Comparison of ENCODE assay signal across 14 cellular contexts in genomic region chr10:36802523-36803153, GRCh38.
DNase-seq lines count a peak whose midpoint lies in the region; ATAC-seq and TF ChIP-seq lines count a peak whose summit lies in the region.
"Had no signal": no experiment of that assay in that cellular context is flagged by ENCODE, and none has a peak within 500 bp of the region (broad histone marks: within the 10 kb centered on the region; RNA-seq: fewer than 3 reads in every experiment).

No MANE protein-coding gene starts in this region.

- ATAC-seq in omental fat pad (ENCODE audit: low FRiP score), result peak; percentile 32
- no peak for ATAC-seq in activated CD8-positive, alpha-beta memory T cell treated with anti-CD3 and anti-CD28 coated beads, Interleukin-2, amount 10 ng/mL, durations not matched to agents 7 days and 5 days
- ATAC-seq: WTC11 had no signal

- H3K4me1 Mint-ChIP-seq in activated CD8-positive, alpha-beta memory T cell treated with anti-CD3 and anti-CD28 coated beads, Interleukin-2, amount 10 ng/mL, durations not matched to agents 7 days and 5 days, result no peaks in the 10 kb centered on the region
- no peaks in the 10 kb centered on the region for H3K4me1 Mint-ChIP-seq in activated CD4-positive, alpha-beta T cell treated with anti-CD3 and anti-CD28 coated beads, Interleukin-2, amount 10 ng/mL, durations not matched to agents 24 days and 14 days
- H3K4me1 Mint-ChIP-seq: naive B cell, WTC11 had no signal

- H3K9me3 ChIP-seq in SJCRH30 (replicated peaks), result no peaks in the 10 kb centered on the region

- no peak overlapping the region for H3K27ac Mint-ChIP-seq in activated CD8-positive, alpha-beta memory T cell treated with anti-CD3 and anti-CD28 coated beads, Interleukin-2, amount 10 ng/mL, durations not matched to agents 7 days and 5 days
- no peak overlapping the region for H3K27ac Mint-ChIP-seq in activated CD4-positive, alpha-beta T cell treated with anti-CD3 and anti-CD28 coated beads, Interleukin-2, amount 10 ng/mL, durations not matched to agents 24 days and 14 days
- H3K27ac Mint-ChIP-seq: dendritic cell treated with granulocyte-macrophage colony-stimulating factor and Interleukin-4, amounts not matched to agents 40 ng/mL and 50 ng/mL, for 4 days; naive B cell; WTC11 had no signal

- H3K4me3 ChIP-seq in SJCRH30, result peak overlapping the region; percentile 31

- TF ChIP-seq CTCF in omental fat pad (IDR thresholded peaks at IDR 0.05), result no peak

- peak; percentile 42 for DNase-seq in D341Med (ENCODE audit: low spot score)
- peak; percentile 59 to 72 for DNase-seq in SJCRH30
- peak; percentile 29 for DNase-seq in fibroblast of the conjunctiva (ENCODE audit: low read depth)
- no peak for DNase-seq in omental fat pad (ENCODE audit: low spot score)
- DNase-seq in activated CD8-positive, alpha-beta memory T cell treated with anti-CD3 and anti-CD28 coated beads, Interleukin-2, amount 10 ng/mL, durations not matched to agents 7 days and 5 days, result no peak
- no peak for DNase-seq in activated CD4-positive, alpha-beta T cell treated with anti-CD3 and anti-CD28 coated beads, Interleukin-2, amount 10 ng/mL, durations not matched to agents 24 days and 14 days
- DNase-seq in NCI-H1105 (lab: John Stamatoyannopoulos, UW), result no peak
- no peak for DNase-seq in ureter (ENCODE audit: low spot score)
- DNase-seq: GF-D8; H7; naive B cell; stimulated activated naive CD4-positive, alpha-beta T cell had no signal

- H3K36me3 ChIP-seq in SJCRH30, result no peaks in the 10 kb centered on the region

- no peaks in the 10 kb centered on the region for H3K36me3 Mint-ChIP-seq in activated CD8-positive, alpha-beta memory T cell treated with anti-CD3 and anti-CD28 coated beads, Interleukin-2, amount 10 ng/mL, durations not matched to agents 7 days and 5 days
- no peaks in the 10 kb centered on the region for H3K36me3 Mint-ChIP-seq in activated CD4-positive, alpha-beta T cell treated with anti-CD3 and anti-CD28 coated beads, Interleukin-2, amount 10 ng/mL, durations not matched to agents 24 days and 14 days (ENCODE audit: low read depth)
- H3K36me3 Mint-ChIP-seq: naive B cell, WTC11 had no signal

- H3K4me1 ChIP-seq in SJCRH30, result peaks cover 3% of the 10 kb centered on the region; the same call in 1 of the 2 replicates

- no peak overlapping the region for H3K27ac ChIP-seq in SJCRH30

- intact Hi-C loops in activated CD4-positive, alpha-beta T cell treated with anti-CD3 and anti-CD28 coated beads, Interleukin-2, amount 10 ng/mL, durations not matched to agents 24 days and 14 days (cut with micrococcal nuclease), result no loop called here

- no peaks in the 10 kb centered on the region for H3K27me3 ChIP-seq in SJCRH30

- peaks cover 6% of the 10 kb centered on the region for H3K9me3 Mint-ChIP-seq in activated CD8-positive, alpha-beta memory T cell treated with anti-CD3 and anti-CD28 coated beads, Interleukin-2, amount 10 ng/mL, durations not matched to agents 7 days and 5 days (ENCODE audit: low read depth)
- H3K9me3 Mint-ChIP-seq in activated CD4-positive, alpha-beta T cell treated with anti-CD3 and anti-CD28 coated beads, Interleukin-2, amount 10 ng/mL, durations not matched to agents 24 days and 14 days, result peaks cover 3% of the 10 kb centered on the region
- H3K9me3 Mint-ChIP-seq: dendritic cell treated with granulocyte-macrophage colony-stimulating factor and Interleukin-4, amounts not matched to agents 40 ng/mL and 50 ng/mL, for 4 days; WTC11 had no signal

- no peaks in the 10 kb centered on the region for H3K27me3 Mint-ChIP-seq in activated CD8-positive, alpha-beta memory T cell treated with anti-CD3 and anti-CD28 coated beads, Interleukin-2, amount 10 ng/mL, durations not matched to agents 7 days and 5 days
- H3K27me3 Mint-ChIP-seq in activated CD4-positive, alpha-beta T cell treated with anti-CD3 and anti-CD28 coated beads, Interleukin-2, amount 10 ng/mL, durations not matched to agents 24 days and 14 days, result no peaks in the 10 kb centered on the region
- H3K27me3 Mint-ChIP-seq: dendritic cell treated with granulocyte-macrophage colony-stimulating factor and Interleukin-4, amounts not matched to agents 40 ng/mL and 50 ng/mL, for 4 days; naive B cell had no signal

- CTCF ChIA-PET in activated CD8-positive, alpha-beta memory T cell treated with anti-CD3 and anti-CD28 coated beads, Interleukin-2, amount 10 ng/mL, durations not matched to agents 7 days and 5 days (lab: Charles Lee), result no interaction called here

- no peak overlapping the region for H3K4me3 Mint-ChIP-seq in activated CD8-positive, alpha-beta memory T cell treated with anti-CD3 and anti-CD28 coated beads, Interleukin-2, amount 10 ng/mL, durations not matched to agents 7 days and 5 days
- H3K4me3 Mint-ChIP-seq in activated CD4-positive, alpha-beta T cell treated with anti-CD3 and anti-CD28 coated beads, Interleukin-2, amount 10 ng/mL, durations not matched to agents 24 days and 14 days, result no peak overlapping the region
- H3K4me3 Mint-ChIP-seq: dendritic cell treated with granulocyte-macrophage colony-stimulating factor and Interleukin-4, amounts not matched to agents 40 ng/mL and 50 ng/mL, for 4 days; naive B cell; WTC11 had no signal

Comparison
In these comparisons a context has a peak if more than half of its experiments do, and no peak if none do; other contexts are left out.
1. DNase-seq: peak in D341Med (single experiment), SJCRH30 (2 of 2) and fibroblast of the conjunctiva (single experiment); none in omental fat pad (single experiment), activated CD8-positive, alpha-beta memory T cell treated with anti-CD3 and anti-CD28 coated beads, Interleukin-2, amount 10 ng/mL, durations not matched to agents 7 days and 5 days (single experiment), activated CD4-positive, alpha-beta T cell treated with anti-CD3 and anti-CD28 coated beads, Interleukin-2, amount 10 ng/mL, durations not matched to agents 24 days and 14 days (single experiment), NCI-H1105 (single experiment) and ureter (single experiment).